33 cellular contexts compared by ENCODE assay signal in the genomic region with DNA sequence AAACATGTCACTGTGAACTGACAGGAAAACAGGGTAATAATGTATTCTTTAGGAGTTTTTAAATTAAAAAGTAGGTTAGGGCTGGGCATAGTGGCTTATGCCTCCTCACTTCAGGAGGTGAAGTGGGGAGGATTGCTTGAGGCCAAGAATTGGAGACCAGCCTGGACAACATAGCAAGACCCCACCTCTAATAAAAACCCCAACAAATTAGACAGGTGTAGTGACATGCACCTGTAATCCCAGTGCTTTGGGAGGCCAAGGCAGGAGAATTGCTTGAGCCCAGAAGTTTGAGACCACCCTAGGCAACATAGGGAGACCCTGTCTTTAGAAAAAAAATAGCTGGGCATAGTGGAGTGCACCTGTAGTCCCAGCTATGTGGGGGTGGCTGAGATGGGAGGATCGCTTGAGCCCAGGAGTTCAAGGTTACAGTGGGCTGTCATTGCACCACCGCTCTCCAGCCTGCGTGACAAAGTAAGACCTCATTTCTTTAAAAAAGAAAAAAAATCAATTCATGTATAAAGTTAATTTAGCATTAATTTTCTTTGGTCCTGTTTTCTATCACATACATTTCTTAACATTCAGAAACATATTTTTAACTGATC.
"Had no signal": no experiment of that assay in that cellular context is flagged by ENCODE, and none has a peak within 500 bp of the region (broad histone marks: within the 10 kb centered on the region; RNA-seq: fewer than 3 reads in every experiment).

No MANE protein-coding gene starts in this region.

- H3K27me3 ChIP-seq: brain microvascular endothelial cell, dorsolateral prefrontal cortex had no signal

- H3K27ac ChIP-seq: brain microvascular endothelial cell, coronary artery, dorsolateral prefrontal cortex, WERI-Rb-1 had no signal

- FAIRE-seq: astrocyte, bronchial epithelial cell, frontal cortex had no signal

- ATAC-seq: activated CD4-positive, alpha-beta T cell treated with anti-CD3 and anti-CD28 coated beads for 36 hours; activated CD8-positive, alpha-beta memory T cell treated with anti-CD3 and anti-CD28 coated beads, Interleukin-2, amount 10 ng/mL, durations not matched to agents 7 days and 5 days; activated CD8-positive, alpha-beta T cell treated with anti-CD3 and anti-CD28 coated beads, Interleukin-2, amount 10 ng/mL, durations not matched to agents 7 days and 5 days; esophagus mucosa had no signal

- H3K27ac Mint-ChIP-seq: activated CD4-positive, alpha-beta memory T cell treated with anti-CD3 and anti-CD28 coated beads for 36 hours; activated CD4-positive, alpha-beta T cell treated with anti-CD3 and anti-CD28 coated beads for 36 hours; activated CD4-positive, alpha-beta T cell treated with anti-CD3 and anti-CD28 coated beads, Interleukin-2, amount 10 ng/mL, durations not matched to agents 24 days and 14 days; activated CD8-positive, alpha-beta memory T cell treated with anti-CD3 and anti-CD28 coated beads, Interleukin-2, amount 10 ng/mL, durations not matched to agents 7 days and 5 days; activated CD8-positive, alpha-beta T cell treated with anti-CD3 and anti-CD28 coated beads, Interleukin-2, amount 10 ng/mL, durations not matched to agents 7 days and 5 days; activated naive CD8-positive, alpha-beta T cell; activated T-helper 1 cell treated with anti-CD3 and anti-CD28 coated beads, Interleukin-12 subunit alpha, Interleukin-12 subunit beta, Interleukin-2, Interleukin-4 antibody, amounts not matched to agents 30 ng/mL and 10 ng/mL and 1 ng/mL, durations not matched to agents 14 hours and 24 hours and 36 hours; dendritic cell treated with granulocyte-macrophage colony-stimulating factor and Interleukin-4, amounts not matched to agents 40 ng/mL and 50 ng/mL, for 4 days; endodermal cell; T-helper 1 cell treated with Interleukin-12 subunit alpha and Interleukin-12 subunit beta and Interleukin-4 antibody, amounts not matched to agents 30 μg/mL and 1 μg/mL, for 36 hours had no signal

- H3K36me3 ChIP-seq: brain microvascular endothelial cell, WERI-Rb-1 had no signal

- DNase-seq: activated CD4-positive, alpha-beta memory T cell treated with anti-CD3 and anti-CD28 coated beads for 36 hours; activated CD4-positive, alpha-beta T cell treated with anti-CD3 and anti-CD28 coated beads for 36 hours; activated CD4-positive, alpha-beta T cell treated with anti-CD3 and anti-CD28 coated beads, Interleukin-2, amount 10 ng/mL, durations not matched to agents 24 days and 14 days; activated CD4-positive, CD25-positive, alpha-beta regulatory T cell; activated CD4-positive, CD25-positive, alpha-beta regulatory T cell treated with anti-CD3 and anti-CD28 coated beads, Interleukin-2, amount 50 U/mL, for 72 hours; activated CD8-positive, alpha-beta memory T cell treated with anti-CD3 and anti-CD28 coated beads, Interleukin-2, amount 10 ng/mL, durations not matched to agents 7 days and 5 days; activated CD8-positive, alpha-beta memory T cell treated with anti-CD3 and anti-CD28 coated beads, Interleukin-2, amount 50 U/mL, for 4 hours; activated CD8-positive, alpha-beta T cell treated with anti-CD3 and anti-CD28 coated beads, Interleukin-2, amount 10 ng/mL, durations not matched to agents 7 days and 5 days; activated gamma-delta T cell treated with Interleukin-2 at 50 U/mL for 16 hours; activated naive CD4-positive, alpha-beta T cell treated with anti-CD3 and anti-CD28 coated beads, Interleukin-2, amount 50 U/mL, for 16 hours; activated naive CD4-positive, alpha-beta T cell treated with Interleukin-2 at 50 U/mL for 16 hours; activated T-cell treated with anti-CD3 and anti-CD28 coated beads, Interleukin-2, amount 50 U/mL, for 1 hour; activated T-cell treated with anti-CD3 and anti-CD28 coated beads, Interleukin-2, amount 50 U/mL, for 48 hours; amniotic stem cell; anterior cingulate cortex; brain microvascular endothelial cell; dorsolateral prefrontal cortex; effector memory CD4-positive, alpha-beta T cell; endodermal cell; foreskin fibroblast; head of caudate nucleus; T1000; WERI-Rb-1 had no signal

- H3K36me3 Mint-ChIP-seq: activated CD4-positive, alpha-beta memory T cell treated with anti-CD3 and anti-CD28 coated beads for 36 hours; activated naive CD8-positive, alpha-beta T cell had no signal

- H3K4me3 ChIP-seq: coronary artery, dorsolateral prefrontal cortex had no signal

- H3K4me3 Mint-ChIP-seq: activated CD4-positive, alpha-beta memory T cell treated with anti-CD3 and anti-CD28 coated beads for 36 hours; activated CD4-positive, alpha-beta T cell treated with anti-CD3 and anti-CD28 coated beads for 36 hours; activated CD4-positive, alpha-beta T cell treated with anti-CD3 and anti-CD28 coated beads, Interleukin-2, amount 10 ng/mL, durations not matched to agents 24 days and 14 days; activated CD8-positive, alpha-beta memory T cell treated with anti-CD3 and anti-CD28 coated beads, Interleukin-2, amount 10 ng/mL, durations not matched to agents 7 days and 5 days; activated CD8-positive, alpha-beta T cell treated with anti-CD3 and anti-CD28 coated beads, Interleukin-2, amount 10 ng/mL, durations not matched to agents 7 days and 5 days; activated naive CD8-positive, alpha-beta T cell; activated T-helper 1 cell treated with anti-CD3 and anti-CD28 coated beads, Interleukin-12 subunit alpha, Interleukin-12 subunit beta, Interleukin-2, Interleukin-4 antibody, amounts not matched to agents 30 ng/mL and 10 ng/mL and 1 ng/mL, durations not matched to agents 14 hours and 24 hours and 36 hours; central memory CD8-positive, alpha-beta T cell; dendritic cell treated with granulocyte-macrophage colony-stimulating factor and Interleukin-4, amounts not matched to agents 40 ng/mL and 50 ng/mL, for 4 days; endodermal cell; T-helper 1 cell treated with Interleukin-12 subunit alpha and Interleukin-12 subunit beta and Interleukin-4 antibody, amounts not matched to agents 30 μg/mL and 1 μg/mL, for 36 hours had no signal

- H3K27me3 Mint-ChIP-seq: activated CD4-positive, alpha-beta memory T cell treated with anti-CD3 and anti-CD28 coated beads for 36 hours; activated CD4-positive, alpha-beta T cell treated with anti-CD3 and anti-CD28 coated beads for 36 hours; activated CD4-positive, alpha-beta T cell treated with anti-CD3 and anti-CD28 coated beads, Interleukin-2, amount 10 ng/mL, durations not matched to agents 24 days and 14 days; activated CD8-positive, alpha-beta memory T cell treated with anti-CD3 and anti-CD28 coated beads, Interleukin-2, amount 10 ng/mL, durations not matched to agents 7 days and 5 days; activated naive CD8-positive, alpha-beta T cell; central memory CD8-positive, alpha-beta T cell; dendritic cell treated with granulocyte-macrophage colony-stimulating factor and Interleukin-4, amounts not matched to agents 40 ng/mL and 50 ng/mL, for 4 days had no signal

- H3K9me3 Mint-ChIP-seq: activated CD4-positive, alpha-beta memory T cell treated with anti-CD3 and anti-CD28 coated beads for 36 hours; activated CD4-positive, alpha-beta T cell treated with anti-CD3 and anti-CD28 coated beads, Interleukin-2, amount 10 ng/mL, durations not matched to agents 24 days and 14 days; activated T-helper 1 cell treated with anti-CD3 and anti-CD28 coated beads, Interleukin-12 subunit alpha, Interleukin-12 subunit beta, Interleukin-2, Interleukin-4 antibody, amounts not matched to agents 30 ng/mL and 10 ng/mL and 1 ng/mL, durations not matched to agents 14 hours and 24 hours and 36 hours; central memory CD8-positive, alpha-beta T cell; dendritic cell treated with granulocyte-macrophage colony-stimulating factor and Interleukin-4, amounts not matched to agents 40 ng/mL and 50 ng/mL, for 4 days; endodermal cell; T-helper 1 cell treated with Interleukin-12 subunit alpha and Interleukin-12 subunit beta and Interleukin-4 antibody, amounts not matched to agents 30 μg/mL and 1 μg/mL, for 36 hours had no signal
